Comparison of ENCODE assay signal across 23 cellular contexts in the genomic region with DNA sequence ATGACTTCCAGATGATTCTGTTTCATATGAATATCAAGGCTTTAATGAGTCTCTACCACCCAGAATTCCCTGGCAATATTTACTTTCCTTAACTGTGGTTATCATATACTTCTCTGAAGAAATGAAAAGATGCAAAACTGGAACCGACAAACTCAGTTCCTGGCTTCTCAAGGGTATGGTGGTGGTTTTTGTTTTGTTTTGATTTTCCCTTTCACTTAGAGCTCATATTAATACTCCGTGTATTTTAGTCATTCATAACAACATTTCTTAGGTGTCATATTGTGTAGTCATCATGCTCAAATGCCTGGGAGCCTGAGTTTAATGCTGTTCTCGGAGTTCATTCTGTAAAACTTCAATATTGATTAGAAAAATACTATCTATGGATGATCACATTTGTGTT. TPM values are rescaled to one million over a fixed set of nuclear protein-coding genes. Genes with fewer than 3 reads are reported as not detected.
A peak's percentile ranks its signal among the peaks of the same experiment; 100 is the strongest.
DNase-seq lines count a peak whose midpoint lies in the region; ATAC-seq, FAIRE-seq and TF ChIP-seq lines count a peak whose summit lies in the region.
"Had no signal": no experiment of that assay in that cellular context is flagged by ENCODE, and none has a peak within 500 bp of the region (broad histone marks: within the 10 kb centered on the region; RNA-seq: fewer than 3 reads in every experiment).

No MANE protein-coding gene starts in this region.

- no peaks in the 10 kb centered on the region for H3K4me1 ChIP-seq in astrocyte (ENCODE audit: insufficient read depth, low read length)
- H3K4me1 ChIP-seq: A549, HAP-1 had no signal

- peak; percentile 67 for ATAC-seq in GM21619 (IDR thresholded peaks at IDR 0.05; ENCODE audit: unreplicated experiment)
- peak; percentile 68 for ATAC-seq in HG02885 (IDR thresholded peaks at IDR 0.05; ENCODE audit: poor library complexity, unreplicated experiment)
- ATAC-seq in HG02571 (IDR thresholded peaks at IDR 0.05; ENCODE audit: unreplicated experiment), result no peak
- ATAC-seq in HG03565 (IDR thresholded peaks at IDR 0.05; ENCODE audit: unreplicated experiment), result no peak
- ATAC-seq: A549, HepG2 had no signal

- H3K9ac ChIP-seq in astrocyte (ENCODE audit: low read length), result no peak overlapping the region

- peak; percentile 64 for FAIRE-seq in GM18507 (lab: Jason Lieb, UNC)
- peak; percentile 96 for FAIRE-seq in astrocyte (lab: Jason Lieb, UNC)
- FAIRE-seq: GM12892, GM19239, HepG2 had no signal

- DNase-seq in GM18507 (ENCODE audit: extremely low spot score, insufficient read length, low read depth) (no peak), astrocyte (ENCODE audit: low read depth) (no peak)
- no peak for DNase-seq in T-helper 2 cell treated with Interferon-gamma antibody and Interleukin-4, amounts not matched to agents 5 μg/mL and 100 μg/mL, for 36 hours (ENCODE audit: low spot score)
- DNase-seq: AML-193; CD4-positive, alpha-beta memory T cell; DMS153; DMS79; GDM1; Karpas-422; KBM-7 had no signal

- H3K27ac Mint-ChIP-seq in astrocyte (ENCODE audit: unreplicated experiment), result no peak overlapping the region
- H3K27ac Mint-ChIP-seq in T-helper 2 cell treated with Interferon-gamma antibody and Interleukin-4, amounts not matched to agents 5 μg/mL and 100 μg/mL, for 36 hours, result no peak overlapping the region
- H3K27ac Mint-ChIP-seq: CD14-positive monocyte; CD4-positive, alpha-beta memory T cell; IgD-negative memory B cell had no signal

- no peaks in the 10 kb centered on the region for H3K27me3 Mint-ChIP-seq in astrocyte (ENCODE audit: low read depth, unreplicated experiment)
- peaks cover 6% of the 10 kb centered on the region for H3K27me3 Mint-ChIP-seq in T-helper 2 cell treated with Interferon-gamma antibody and Interleukin-4, amounts not matched to agents 5 μg/mL and 100 μg/mL, for 36 hours (ENCODE audit: low read depth)
- H3K27me3 Mint-ChIP-seq: CD4-positive, alpha-beta memory T cell; IgD-negative memory B cell had no signal

- no peaks in the 10 kb centered on the region for H3K9me3 Mint-ChIP-seq in astrocyte (ENCODE audit: unreplicated experiment)
- H3K9me3 Mint-ChIP-seq in T-helper 2 cell treated with Interferon-gamma antibody and Interleukin-4, amounts not matched to agents 5 μg/mL and 100 μg/mL, for 36 hours, result no peaks in the 10 kb centered on the region
- H3K9me3 Mint-ChIP-seq: CD4-positive, alpha-beta memory T cell; IgD-negative memory B cell had no signal

- TF ChIP-seq CTCF in astrocyte (IDR thresholded peaks at IDR 0.05; ENCODE audit: insufficient read depth, low read depth, low read length), result no peak

- no peaks in the 10 kb centered on the region for H4K20me1 ChIP-seq in astrocyte (ENCODE audit: insufficient read depth, low read length)

- H2AFZ ChIP-seq in astrocyte (ENCODE audit: low read depth, low read length), result no peak overlapping the region

- H3K4me2 ChIP-seq in astrocyte (ENCODE audit: low read length), result no peak overlapping the region
- H3K4me2 ChIP-seq: A549 had no signal

- no peaks in the 10 kb centered on the region for H3K4me1 Mint-ChIP-seq in astrocyte (ENCODE audit: low read depth, unreplicated experiment)
- no peaks in the 10 kb centered on the region for H3K4me1 Mint-ChIP-seq in T-helper 2 cell treated with Interferon-gamma antibody and Interleukin-4, amounts not matched to agents 5 μg/mL and 100 μg/mL, for 36 hours (ENCODE audit: low read depth)
- H3K4me1 Mint-ChIP-seq: CD14-positive monocyte; CD4-positive, alpha-beta memory T cell had no signal

- H3K4me3 Mint-ChIP-seq in astrocyte (ENCODE audit: unreplicated experiment), result no peak overlapping the region
- H3K4me3 Mint-ChIP-seq in T-helper 2 cell treated with Interferon-gamma antibody and Interleukin-4, amounts not matched to agents 5 μg/mL and 100 μg/mL, for 36 hours, result no peak overlapping the region
- H3K4me3 Mint-ChIP-seq: CD14-positive monocyte; CD4-positive, alpha-beta memory T cell; IgD-negative memory B cell had no signal

- H3K36me3 ChIP-seq in astrocyte (ENCODE audit: insufficient read depth, low read length), result no peaks in the 10 kb centered on the region
- H3K36me3 ChIP-seq: HAP-1 had no signal

- no peaks in the 10 kb centered on the region for H3K79me2 ChIP-seq in astrocyte (ENCODE audit: insufficient read depth, low read length)

- H3K4me3 ChIP-seq in astrocyte (ENCODE audit: insufficient read depth, low read depth, low read length), result no peak overlapping the region
- H3K4me3 ChIP-seq: A549, HAP-1 had no signal

- H3K36me3 Mint-ChIP-seq in astrocyte (ENCODE audit: low read depth, unreplicated experiment), result no peaks in the 10 kb centered on the region
- no peaks in the 10 kb centered on the region for H3K36me3 Mint-ChIP-seq in T-helper 2 cell treated with Interferon-gamma antibody and Interleukin-4, amounts not matched to agents 5 μg/mL and 100 μg/mL, for 36 hours (ENCODE audit: low read depth)
- H3K36me3 Mint-ChIP-seq: CD14-positive monocyte; CD4-positive, alpha-beta memory T cell had no signal

- H3K27ac ChIP-seq in astrocyte (ENCODE audit: low read depth, low read length), result no peak overlapping the region
- H3K27ac ChIP-seq: 22Rv1, A549 had no signal

- no peaks in the 10 kb centered on the region for H3K27me3 ChIP-seq in astrocyte (ENCODE audit: insufficient read depth, low read length)

- H3K9me3 ChIP-seq in astrocyte (ENCODE audit: insufficient read depth, low read depth, low read length), result no peaks in the 10 kb centered on the region
- H3K9me3 ChIP-seq: A549 had no signal

RNA-seq across cellular contexts. Expression of a gene that starts 0.7 kb away (rescaled TPM):
- total RNA-seq in astrocyte, result not detected in 2 replicates
- total RNA-seq: CD4-positive, alpha-beta memory T cell; Daoy; HepG2 had no signal

Comparison
In these comparisons a context has a peak if more than half of its experiments do, and no peak if none do; other contexts are left out.
1. ATAC-seq: peak in GM21619 (single experiment) and HG02885 (single experiment); none in HG02571 (single experiment) and HG03565 (single experiment).